In the genomic region with DNA sequence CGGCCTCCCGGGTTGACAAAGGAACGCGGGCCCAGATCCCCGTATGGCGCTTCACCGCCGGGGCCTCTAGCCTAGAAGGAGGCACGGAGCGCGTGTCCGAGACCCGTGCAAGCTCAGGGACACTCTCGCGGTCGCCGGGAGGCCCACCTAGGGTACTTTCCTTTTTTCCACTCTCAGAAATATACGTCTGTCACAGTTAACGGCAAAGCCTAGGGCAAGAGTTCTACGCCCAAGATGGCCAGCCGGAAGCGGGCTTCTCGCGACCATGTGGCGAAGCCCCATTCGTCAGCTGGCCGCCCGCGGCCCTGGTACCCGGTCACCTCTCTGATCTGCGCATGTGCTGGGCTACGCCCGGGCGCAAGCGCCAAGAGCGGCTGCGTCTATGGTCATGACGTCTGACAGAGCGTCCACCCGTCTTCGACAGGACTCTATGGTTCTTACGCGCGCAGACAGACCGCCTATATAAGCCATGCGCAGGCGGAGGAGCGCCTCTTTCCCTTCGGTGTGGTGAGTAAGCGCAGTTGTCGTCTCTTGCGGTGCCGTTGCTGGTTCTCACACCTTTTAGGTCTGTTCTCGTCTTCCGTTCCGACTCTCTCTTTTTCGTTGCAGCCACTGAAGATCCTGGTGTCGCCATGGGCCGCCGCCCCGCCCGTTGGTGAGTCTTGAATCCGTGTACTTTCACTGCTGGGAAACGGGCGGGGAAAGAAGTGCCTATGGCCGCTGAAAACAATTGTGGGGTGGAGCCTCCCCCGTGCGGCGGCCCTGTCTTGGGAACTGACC, we compare ENCODE assay signal across 8 cellular contexts. TPM values are rescaled to one million over a fixed set of nuclear protein-coding genes. Genes with fewer than 3 reads are reported as not detected.
A peak's percentile ranks its signal among the peaks of the same experiment; 100 is the strongest.
DNase-seq lines count a peak whose midpoint lies in the region; ATAC-seq and TF ChIP-seq lines count a peak whose summit lies in the region.

TSS of gene RPL10 (plus strand) at position 490 of the 780 bp plus-strand sequence. CDS start at position 633, 143 bp downstream.

- H3K27me3 ChIP-seq in SU-DHL-6 (ENCODE audit: low read length), result no peaks in the 10 kb centered on the region

- peaks cover 42% of the 10 kb centered on the region for H3F3A ChIP-seq in SU-DHL-6 (ENCODE audit: insufficient read depth)

- no peak within 1 kb of the TSS for H2AFZ ChIP-seq in SU-DHL-6 (ENCODE audit: low read depth, low read length, severe bottlenecking)

- H3K4me2 ChIP-seq in SU-DHL-6 (ENCODE audit: low read depth, low read length, poor library complexity, severe bottlenecking), result peak within 1 kb of the TSS; percentile 98

- H3K27ac Mint-ChIP-seq in activated naive CD8-positive, alpha-beta T cell treated with anti-CD3 and anti-CD28 coated beads for 36 hours, result peak within 1 kb of the TSS; percentile 99

- H3K4me3 Mint-ChIP-seq in activated naive CD8-positive, alpha-beta T cell treated with anti-CD3 and anti-CD28 coated beads for 36 hours, result peak within 1 kb of the TSS; percentile 97

- peak within 1 kb of the TSS; percentile 99 for H3K9ac ChIP-seq in SU-DHL-6 (ENCODE audit: low read length)

- DNase-seq in GM12864 (ENCODE audit: low read depth), result peak; percentile 90
- peak; percentile 92 to 99 (median 97) for DNase-seq in NCI-H1417 (lab: John Stamatoyannopoulos, UW)
- peak; percentile 93 for DNase-seq in activated naive CD8-positive, alpha-beta T cell treated with anti-CD3 and anti-CD28 coated beads for 36 hours
- DNase-seq in glomerular visceral epithelial cell (ENCODE audit: extremely low spot score), result peak; percentile 97
- peak; percentile 56 for DNase-seq in omental fat pad (ENCODE audit: low spot score)

- H3K9me3 ChIP-seq in SU-DHL-6 (ENCODE audit: insufficient read depth, low read length), result no peaks in the 10 kb centered on the region

- H4K20me1 ChIP-seq in SU-DHL-6 (ENCODE audit: low read depth, low read length), result no peaks in the 10 kb centered on the region; the same call in 1 of the 2 replicates

- no peaks in the 10 kb centered on the region for H3K9me2 ChIP-seq in SU-DHL-6 (replicated peaks; ENCODE audit: insufficient read depth, low read length)

- peaks cover 12% of the 10 kb centered on the region for H3K36me3 ChIP-seq in SU-DHL-6 (ENCODE audit: low read length)

- peaks cover 18% of the 10 kb centered on the region for H3K4me1 Mint-ChIP-seq in activated naive CD8-positive, alpha-beta T cell treated with anti-CD3 and anti-CD28 coated beads for 36 hours

- H3K9me3 Mint-ChIP-seq in activated naive CD8-positive, alpha-beta T cell treated with anti-CD3 and anti-CD28 coated beads for 36 hours, result no peaks in the 10 kb centered on the region

- H3K27me3 Mint-ChIP-seq in activated naive CD8-positive, alpha-beta T cell treated with anti-CD3 and anti-CD28 coated beads for 36 hours, result peaks cover 17% of the 10 kb centered on the region

- ATAC-seq in HG02759 (IDR thresholded peaks at IDR 0.05; ENCODE audit: unreplicated experiment), result peak; percentile 75
- ATAC-seq in omental fat pad (ENCODE audit: low FRiP score), result peak; percentile 92

- no peak for TF ChIP-seq CTCF in GM12864 (IDR thresholded peaks at IDR 0.05; ENCODE audit: low read depth, low read length, missing control alignments)
- TF ChIP-seq CTCF in SU-DHL-6 (IDR thresholded peaks at IDR 0.05; ENCODE audit: insufficient read depth, low read length, poor library complexity, severe bottlenecking), result no peak
- no peak for TF ChIP-seq CTCF in omental fat pad (IDR thresholded peaks at IDR 0.05)

- peaks cover 10% of the 10 kb centered on the region; the same call in 1 of the 2 replicates for H3K79me2 ChIP-seq in SU-DHL-6 (ENCODE audit: insufficient read depth, low read length)

- peaks cover 30% of the 10 kb centered on the region for H3K36me3 Mint-ChIP-seq in activated naive CD8-positive, alpha-beta T cell treated with anti-CD3 and anti-CD28 coated beads for 36 hours

- H3K4me3 ChIP-seq in GM12864 (ENCODE audit: low read depth, low read length) (peak within 1 kb of the TSS; percentile 88), SU-DHL-6 (ENCODE audit: insufficient read depth, low read length, poor library complexity, severe bottlenecking) (peak within 1 kb of the TSS; percentile 92)

- H3K27ac ChIP-seq in SU-DHL-6 (ENCODE audit: low read depth, low read length), result peak within 1 kb of the TSS; percentile 93
- H3K27ac ChIP-seq in temporal lobe (ENCODE audit: low read depth, low read length), result peak within 1 kb of the TSS; percentile 94

RNA-seq across cellular contexts. Expression of gene RPL10, which starts in this region (rescaled TPM):
- 1,000 to 10,000 TPM; 2,967 to 3,168 TPM for total RNA-seq in activated naive CD8-positive, alpha-beta T cell treated with anti-CD3 and anti-CD28 coated beads for 36 hours
- total RNA-seq in omental fat pad (1,000 to 10,000 TPM; 6,220 to 8,957 (median 7,673) TPM), temporal lobe (2,159 TPM)

Comparison
In these comparisons a context has a peak if more than half of its experiments do, and no peak if none do; other contexts are left out.
1. Peak in every context shown above with its lines: DNase-seq, ATAC-seq, H3K4me3 ChIP-seq and H3K27ac ChIP-seq.